In genomic region chr12:84772281-84772680, GRCh38 we compare ENCODE assay signal across 24 cellular contexts.
DNase-seq lines count a peak whose midpoint lies in the region; ATAC-seq, FAIRE-seq and TF ChIP-seq lines count a peak whose summit lies in the region.
"Had no signal": no experiment of that assay in that cellular context is flagged by ENCODE, and none has a peak within 500 bp of the region (broad histone marks: within the 10 kb centered on the region; RNA-seq: fewer than 3 reads in every experiment).

No MANE protein-coding gene starts in this region.

- H3K36me3 ChIP-seq in bronchial epithelial cell (ENCODE audit: control insufficient read depth, insufficient read depth, low read length): no peaks in the 10 kb centered on the region
- H3K36me3 ChIP-seq: lower lobe of right lung, transverse colon had no signal

- ATAC-seq in GM21717 (IDR thresholded peaks at IDR 0.05; ENCODE audit: unreplicated experiment): no peak
- ATAC-seq: activated T-helper 17 cell treated with anti-CD3 and anti-CD28 coated beads, Interleukin-2, amount 50 U/mL, for 72 hours; lower lobe of right lung; mucosa of descending colon; natural killer cell treated with Interleukin-12 subunit alpha and Interleukin-12 subunit beta and Interleukin-15 and Interleukin-18, amount 100 ng/mL, for 72 hours had no signal

- peak; percentile 57 for DNase-seq in EH (ENCODE audit: low read depth)
- peak; percentile 23 for DNase-seq in LoVo (ENCODE audit: low spot score)
- peak; percentile 21 for DNase-seq in bronchial epithelial cell (ENCODE audit: low read depth)
- DNase-seq in kidney tubule cell (ENCODE audit: low spot score): peak; percentile 4
- DNase-seq in NCI-H524 treated with DMSO at 0.1 percent for 48 hours (lab: John Stamatoyannopoulos, UW): no peak
- DNase-seq in activated T-cell treated with anti-CD3 and anti-CD28 coated beads for 4 hours: no peak
- no peak for DNase-seq in NCI-H187 (lab: John Stamatoyannopoulos, UW)
- DNase-seq: activated CD4-positive, alpha-beta memory T cell treated with anti-CD3 and anti-CD28 coated beads for 36 hours; activated CD4-positive, CD25-positive, alpha-beta regulatory T cell treated with anti-CD3 and anti-CD28 coated beads, Interleukin-2, amount 50 U/mL, for 72 hours; activated CD8-positive, alpha-beta memory T cell treated with anti-CD3 and anti-CD28 coated beads, Interleukin-2, amount 50 U/mL, for 48 hours; activated naive CD4-positive, alpha-beta T cell treated with anti-CD3 and anti-CD28 coated beads, Interleukin-2, amount 50 U/mL, for 16 hours; CD4-positive, alpha-beta T cell; head of caudate nucleus; kidney glomerular epithelial cell; lower lobe of right lung; mucosa of descending colon; NCI-H1105; NCI-H1930; NCI-H526 treated with DMSO at 0.1 percent for 48 hours; transverse colon had no signal

- H3K27me3 ChIP-seq in bronchial epithelial cell (ENCODE audit: control insufficient read depth, insufficient read depth, low read length): no peaks in the 10 kb centered on the region
- H3K27me3 ChIP-seq: transverse colon had no signal

- no peak for FAIRE-seq in bronchial epithelial cell (lab: Jason Lieb, UNC)
- FAIRE-seq: RCC 7860 had no signal

- TF ChIP-seq CTCF in bronchial epithelial cell (IDR thresholded peaks at IDR 0.05; ENCODE audit: insufficient read depth, low read length, severe bottlenecking): no peak

- no peak overlapping the region for H3K4me3 ChIP-seq in bronchial epithelial cell (ENCODE audit: low read depth, low read length)
- H3K4me3 ChIP-seq: lower lobe of right lung, mucosa of descending colon, transverse colon had no signal

Comparison
In these comparisons a context has a peak if more than half of its experiments do, and no peak if none do; other contexts are left out.
1. DNase-seq: peak in EH (single experiment), LoVo (single experiment), bronchial epithelial cell (single experiment) and kidney tubule cell (single experiment); none in NCI-H524 treated with DMSO at 0.1 percent for 48 hours (single experiment), activated T-cell treated with anti-CD3 and anti-CD28 coated beads for 4 hours (single experiment) and NCI-H187 (0 of 2).